ENCODE assay signal across 10 cellular contexts in genomic region chr3:47017504-47018268, GRCh38. TPM values are rescaled to one million over a fixed set of nuclear protein-coding genes. Genes with fewer than 3 reads are reported as not detected.
DNase-seq lines count a peak whose midpoint lies in the region; ATAC-seq and TF ChIP-seq lines count a peak whose summit lies in the region.
"Had no signal": no experiment of that assay in that cellular context is flagged by ENCODE, and none has a peak within 500 bp of the region (broad histone marks: within the 10 kb centered on the region; RNA-seq: fewer than 3 reads in every experiment).

No MANE protein-coding gene starts in this region.

- H3K27ac ChIP-seq in A673 (ENCODE audit: low read depth, low read length, poor library complexity, severe bottlenecking) (no peak overlapping the region), SJCRH30 (no peak overlapping the region)
- H3K27ac ChIP-seq: parathyroid adenoma had no signal

- H3K27me3 ChIP-seq in A673 (replicated peaks; ENCODE audit: insufficient read depth, low read depth, low read length, poor library complexity) (no peaks in the 10 kb centered on the region), SJCRH30 (no peaks in the 10 kb centered on the region)

- peaks cover 15% of the 10 kb centered on the region for H3K4me1 ChIP-seq in A673 (ENCODE audit: insufficient read depth, low read length, poor library complexity, severe bottlenecking)
- H3K4me1 ChIP-seq in SJCRH30 = peaks cover 34% of the 10 kb centered on the region

- TF ChIP-seq CTCF in A673 (conservative IDR thresholded peaks at IDR 0.05; ENCODE audit: low read depth, low read length) (no peak), GM10266 (IDR thresholded peaks at IDR 0.05; ENCODE audit: control insufficient read depth, insufficient read depth, low read depth, missing control alignments) (no peak)

- no peaks in the 10 kb centered on the region for H3K9me3 ChIP-seq in A673 (ENCODE audit: low read depth, low read length, poor library complexity, severe bottlenecking)
- no peaks in the 10 kb centered on the region for H3K9me3 ChIP-seq in SJCRH30 (replicated peaks)

- no peak for ATAC-seq in HG03159 (IDR thresholded peaks at IDR 0.05; ENCODE audit: unreplicated experiment)

- no peak overlapping the region for H3K4me3 ChIP-seq in A673 (ENCODE audit: low read depth, low read length, poor library complexity, severe bottlenecking)
- H3K4me3 ChIP-seq in SJCRH30 = no peak overlapping the region

- H3K36me3 ChIP-seq in A673 (ENCODE audit: insufficient read depth, low read length, poor library complexity, severe bottlenecking) = no peaks in the 10 kb centered on the region
- peaks cover 21% of the 10 kb centered on the region for H3K36me3 ChIP-seq in SJCRH30

- POLR2A ChIA-PET in A673 (lab: Charles Lee; ENCODE audit: low non-redundant PET) = no interaction called here

- peak; percentile 73 for DNase-seq in A673 (ENCODE audit: low spot score)
- DNase-seq in GM10266 (ENCODE audit: extremely low spot score) = peak; percentile 2
- peak; percentile 64 to 84 for DNase-seq in SJCRH30
- peak; percentile 35 for DNase-seq in iris pigment epithelial cell (ENCODE audit: low read depth)
- no peak for DNase-seq in dermis blood vessel endothelial cell
- DNase-seq in mucosa of gallbladder (ENCODE audit: low spot score) = no peak
- DNase-seq in 8988T = no peak
- DNase-seq: RPMI8226 had no signal

- no TSS peak for BruUV-seq in A673 (replicated peaks; lab: Mats Ljungman, UMichigan)

- CTCF ChIA-PET in A673 (lab: Charles Lee) = no interaction called here

- intact Hi-C loops in A673 (cut with micrococcal nuclease; ENCODE audit: unreplicated experiment) = no loop called here

RNA-seq across cellular contexts. Expression of gene NBEAL2, which starts 38.2 kb away (rescaled TPM):
- total RNA-seq in A673 (2021) (15.7 and 17.8 TPM in 2 replicates), dermis blood vessel endothelial cell (30.6 and 52.2 TPM in 2 replicates), mucosa of gallbladder (150 TPM)
- 0.28 and 0.95 TPM in 2 replicates for total RNA-seq in SJCRH30 (2014; rRNA removed; shearing (Covaris generic))

RNA-seq across cellular contexts. Expression of gene CCDC12, which starts 41.1 kb away (rescaled TPM):
- total RNA-seq in A673 (2021) = 28.2 and 31.3 TPM in 2 replicates
- total RNA-seq in SJCRH30 (2014; rRNA removed; shearing (Covaris generic)) = 30.1 and 37.8 TPM in 2 replicates
- 22.7 and 44.6 TPM in 2 replicates for total RNA-seq in dermis blood vessel endothelial cell
- total RNA-seq in mucosa of gallbladder = 50.0 TPM

Comparison
In these comparisons a context has a peak if more than half of its experiments do, and no peak if none do; other contexts are left out.
1. DNase-seq: peak in A673 (single experiment), GM10266 (single experiment), SJCRH30 (2 of 2) and iris pigment epithelial cell (single experiment); none in dermis blood vessel endothelial cell (single experiment), mucosa of gallbladder (single experiment) and 8988T (single experiment).